ENCODE assay signal across 1 cellular context in the genomic region with DNA sequence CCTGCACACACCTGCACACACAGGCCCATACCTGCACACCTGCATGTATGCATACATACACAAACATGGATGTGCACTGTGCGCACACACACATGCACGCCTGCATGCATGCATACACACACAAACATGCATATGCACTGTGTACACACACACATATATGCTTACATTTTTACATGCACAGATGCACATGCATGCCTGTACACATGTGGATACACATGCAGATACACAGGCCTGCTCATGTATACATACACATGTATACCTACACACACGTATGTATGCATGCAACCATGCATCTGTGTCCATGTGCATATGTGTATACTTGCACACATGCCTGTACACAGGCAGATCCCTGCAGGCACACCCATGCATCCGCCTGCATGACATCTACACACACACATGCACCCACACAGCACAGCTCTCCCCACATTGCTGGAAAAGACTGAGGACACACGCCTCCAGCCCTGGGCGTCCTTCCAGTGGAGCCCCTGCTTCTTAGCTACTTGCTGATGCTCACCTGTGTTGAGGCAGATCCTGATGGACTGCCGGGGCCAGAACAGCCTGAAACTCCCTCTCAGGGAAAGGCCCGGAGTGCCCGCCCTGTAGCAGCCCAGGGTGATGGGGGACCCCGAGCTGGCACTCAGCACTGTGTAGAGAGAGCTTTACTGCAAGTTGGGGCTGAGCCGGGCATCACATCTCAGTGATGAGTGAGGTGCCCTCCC.
TF ChIP-seq lines count a peak whose summit lies in the region.

No MANE protein-coding gene starts in this region.

TF ChIP-seq in GM23338, 12 proteins besides CTCF, POLR2A, EP300 and RAD21 (continued from another document):
- TF ChIP-seq EZH2 (IDR thresholded peaks at IDR 0.05; ENCODE audit: low read depth, unreplicated experiment), result no peak
